In genomic region chr16:47276522-47276921, GRCh38 we compare ENCODE assay signal across 6 cellular contexts.
"Had no signal": no experiment of that assay in that cellular context is flagged by ENCODE, and none has a peak within 500 bp of the region (broad histone marks: within the 10 kb centered on the region; RNA-seq: fewer than 3 reads in every experiment).

No MANE protein-coding gene starts in this region.

- H3K4me3 ChIP-seq: GM23338, K562 had no signal

- ATAC-seq: GM23338, K562 had no signal

- DNase-seq: H9, HCEC 1CT, IMR-90, KG1 had no signal
